Comparison of ENCODE assay signal across 8 cellular contexts in the genomic region with DNA sequence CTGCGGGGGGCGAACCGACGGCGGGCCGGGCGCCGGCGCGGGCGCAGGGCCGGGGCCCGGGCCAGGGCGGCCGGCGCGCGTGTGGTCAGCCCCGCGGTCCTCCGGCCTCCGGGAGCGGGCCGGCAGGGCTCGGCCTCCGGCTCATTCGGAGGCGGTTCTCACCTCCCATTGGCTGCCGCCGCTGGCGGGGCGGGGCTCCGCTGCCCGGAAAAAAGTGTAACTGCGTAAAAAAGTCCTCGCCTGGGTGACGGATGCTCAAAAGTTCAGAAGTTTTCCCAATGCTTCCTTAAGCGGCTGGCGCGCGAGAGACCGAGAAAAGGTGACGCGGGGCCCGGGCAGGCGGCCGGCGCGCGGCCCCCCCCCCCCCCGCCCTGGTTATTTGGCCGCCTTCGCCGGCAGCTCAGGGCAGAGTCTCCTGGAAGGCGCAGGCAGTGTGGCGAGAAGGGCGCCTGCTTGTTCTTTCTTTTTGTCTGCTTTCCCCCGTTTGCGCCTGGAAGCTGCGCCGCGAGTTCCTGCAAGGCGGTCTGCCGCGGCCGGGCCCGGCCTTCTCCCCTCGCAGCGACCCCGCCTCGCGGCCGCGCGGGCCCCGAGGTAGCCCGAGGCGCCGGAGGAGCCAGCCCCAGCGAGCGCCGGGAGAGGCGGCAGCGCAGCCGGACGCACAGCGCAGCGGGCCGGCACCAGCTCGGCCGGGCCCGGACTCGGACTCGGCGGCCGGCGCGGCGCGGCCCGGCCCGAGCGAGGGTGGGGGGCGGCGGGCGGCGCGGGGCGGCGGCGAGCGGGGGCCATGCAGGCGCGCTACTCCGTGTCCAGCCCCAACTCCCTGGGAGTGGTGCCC. TPM values are rescaled to one million over a fixed set of nuclear protein-coding genes. Genes with fewer than 3 reads are reported as not detected.
DNase-seq lines count a peak whose midpoint lies in the region; ATAC-seq, FAIRE-seq and TF ChIP-seq lines count a peak whose summit lies in the region.

Gene FOXC1 (plus strand): TSS at position 254 of the 835 bp plus-strand sequence. CDS start 531 bp downstream, at position 785.

- ATAC-seq in A549 (peak; percentile 69 to 89), HG02678 (IDR thresholded peaks at IDR 0.05; ENCODE audit: unreplicated experiment) (peak; percentile 58), Right ventricle myocardium inferior (peak; percentile 95), GM19395 (IDR thresholded peaks at IDR 0.05; ENCODE audit: unreplicated experiment) (no peak)
- peak; percentile 39 for ATAC-seq in activated naive CD8-positive, alpha-beta T cell treated with anti-CD3 and anti-CD28 coated beads, Interleukin-2, amount 50 U/mL, for 24 hours

- FAIRE-seq in A549 (lab: Jason Lieb, UNC): no peak
- peak; percentile 36 for FAIRE-seq in G401.6 (lab: Jason Lieb, UNC)

- TF ChIP-seq EP300 in A549 (IDR thresholded peaks at IDR 0.05): no peak
- TF ChIP-seq EP300 in ovary (IDR thresholded peaks at IDR 0.05): no peak

- TF ChIP-seq POLR2A in A549 (IDR thresholded peaks at IDR 0.05; ENCODE audit: low read length) (peak; percentile 55), ovary (IDR thresholded peaks at IDR 0.05) (no peak)

- peaks cover 57% of the 10 kb centered on the region for H3K4me1 Mint-ChIP-seq in activated naive CD8-positive, alpha-beta T cell treated with anti-CD3 and anti-CD28 coated beads, Interleukin-2, amount 50 U/mL, for 24 hours

- H3K27ac ChIP-seq in A549 (peak within 1 kb of the TSS; percentile 88 to 99), ovary (peak within 1 kb of the TSS; percentile 90 to 92)

- H3K9me3 Mint-ChIP-seq in activated naive CD8-positive, alpha-beta T cell treated with anti-CD3 and anti-CD28 coated beads, Interleukin-2, amount 50 U/mL, for 24 hours: no peaks in the 10 kb centered on the region

- intact Hi-C loops in Right ventricle myocardium inferior (cut with DNase I) (loop anchor here (1.0 to 10.0 kb wide), 2 partner anchors 205 to 494 kb away; no protein-coding TSS in a partner anchor), ovary (cut with DNase I) (loop anchor here in 3 of 4 donors (2.0 to 10.0 kb wide), 7 partner anchors 225 to 1155 kb away; partner anchors contain the start of gene WRNIP1 (in 1 of the 3))

- CTCF ChIA-PET in A549 (lab: Yijun Ruan, JAX): interaction anchor here (1.1 to 2.7 kb wide), 7 partner anchors 11 to 1024 kb away, joined by 3 to 12 read pairs (median 9); no protein-coding TSS in a partner anchor

- WGBS in A549 (ENCODE audit: missing lambda C conversion rate): 3% methylated on average over 6 of the region's 115 CpGs
- WGBS in ovary, 3 donors: 0 to 1% (median 1%) methylated on average over 29 to 105 of the region's 115 CpGs

- no peak within 1 kb of the TSS for H3K27ac Mint-ChIP-seq in activated naive CD8-positive, alpha-beta T cell treated with anti-CD3 and anti-CD28 coated beads, Interleukin-2, amount 50 U/mL, for 24 hours

- H3K4me3 ChIP-seq in A549 (peak within 1 kb of the TSS; percentile 83), ovary (peak within 1 kb of the TSS; percentile 57)

- TF ChIP-seq RAD21 in A549 (conservative IDR thresholded peaks at IDR 0.05 in 1 of 2, IDR thresholded peaks at IDR 0.05 in 1 of 2): no peak

- peaks cover 4% of the 10 kb centered on the region for H3K36me3 Mint-ChIP-seq in activated naive CD8-positive, alpha-beta T cell treated with anti-CD3 and anti-CD28 coated beads, Interleukin-2, amount 50 U/mL, for 24 hours (ENCODE audit: low read depth)

- POLR2A ChIA-PET in A549 (lab: Yijun Ruan, JAX): interaction anchor here (0.6 to 1.8 kb wide), 6 partner anchors 15 to 1025 kb away, joined by 3 to 10 read pairs (median 4); no protein-coding TSS in a partner anchor

- H3K4me3 Mint-ChIP-seq in activated naive CD8-positive, alpha-beta T cell treated with anti-CD3 and anti-CD28 coated beads, Interleukin-2, amount 50 U/mL, for 24 hours: peak within 1 kb of the TSS; percentile 70

- H3K27me3 ChIP-seq in ovary: peaks cover 5% of the 10 kb centered on the region

- H3K36me3 ChIP-seq in ovary: no peaks in the 10 kb centered on the region

- DNase-seq in A549 (ENCODE audit: low read depth in 1 of 2, low spot score in 1 of 2) (peak; percentile 86 to 90), NCI-H748 (lab: John Stamatoyannopoulos, UW; ENCODE audit: unreplicated experiment) (peak; percentile 81), Right ventricle myocardium inferior (ENCODE audit: missing footprints) (peak; percentile 92), ovary (peak; percentile 82 to 94 (median 92))
- DNase-seq in activated naive CD8-positive, alpha-beta T cell treated with anti-CD3 and anti-CD28 coated beads, Interleukin-2, amount 50 U/mL, for 24 hours: no peak

- peak within 1 kb of the TSS; percentile 99 for H3K4me2 ChIP-seq in A549

- H3K9me3 ChIP-seq in A549 (no peaks in the 10 kb centered on the region), ovary (no peaks in the 10 kb centered on the region)

- peaks cover 64% of the 10 kb centered on the region for H3K27me3 Mint-ChIP-seq in activated naive CD8-positive, alpha-beta T cell treated with anti-CD3 and anti-CD28 coated beads, Interleukin-2, amount 50 U/mL, for 24 hours

- H3K4me1 ChIP-seq in A549 (peaks cover 13% of the 10 kb centered on the region; the same call in 2 of the 3 replicates), ovary (ENCODE audit: insufficient read depth) (peaks cover 7% of the 10 kb centered on the region)

- TF ChIP-seq CTCF in A549 (IDR thresholded peaks at IDR 0.05) (no peak), ovary (IDR thresholded peaks at IDR 0.05) (no peak)

TF ChIP-seq in A549, 52 proteins besides CTCF, POLR2A, EP300 and RAD21:
- peak; percentile 58; the same call in 1 of the 3 replicates for TF ChIP-seq BCL3 (IDR thresholded peaks at IDR 0.05)
- TF ChIP-seq, protein P1, sequence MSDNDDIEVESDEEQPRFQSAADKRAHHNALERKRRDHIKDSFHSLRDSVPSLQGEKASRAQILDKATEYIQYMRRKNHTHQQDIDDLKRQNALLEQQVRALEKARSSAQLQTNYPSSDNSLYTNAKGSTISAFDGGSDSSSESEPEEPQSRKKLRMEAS (IDR thresholded peaks at IDR 0.05): peak; percentile 51; the same call in 1 of the 2 replicates
- peak; percentile 33 to 42; a peak in 1 of 5 replicates for TF ChIP-seq JUN (IDR thresholded peaks at IDR 0.05)
- no peak for TF ChIP-seq ZSCAN20 (CRISPR knock-in tag; IDR thresholded peaks at IDR 0.05)
- TF ChIP-seq, protein P2, sequence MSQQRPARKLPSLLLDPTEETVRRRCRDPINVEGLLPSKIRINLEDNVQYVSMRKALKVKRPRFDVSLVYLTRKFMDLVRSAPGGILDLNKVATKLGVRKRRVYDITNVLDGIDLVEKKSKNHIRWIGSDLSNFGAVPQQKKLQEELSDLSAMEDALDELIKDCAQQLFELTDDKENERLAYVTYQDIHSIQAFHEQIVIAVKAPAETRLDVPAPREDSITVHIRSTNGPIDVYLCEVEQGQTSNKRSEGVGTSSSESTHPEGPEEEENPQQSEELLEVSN (IDR thresholded peaks at IDR 0.05; ENCODE audit: borderline replicate concordance, low read depth): peak; percentile 20; the same call in 1 of the 2 replicates

RNA-seq across cellular contexts. Expression of gene FOXC1, which starts in this region (rescaled TPM):
- polyA plus RNA-seq in A549 (2011; rRNA removed) (3.7 and 4.7 TPM in 2 replicates), A549 (2017; fragmentation: RNase III; extraction: RNeasy Plus Mini Kit Qiagen cat#74134 plus additional on column Dnase treatment) (3.0 to 3.4 TPM (median 3.3 TPM) in 3 replicates), ovary (10 to 100 TPM in 1 of 2 donors, 1 to 10 TPM in 1; 6.5 to 21.2 TPM)
- polyA plus RNA-seq in A549 (2012; cell fraction: cytosol; rRNA removed): 2.7 and 3.8 TPM in 2 replicates
- polyA plus RNA-seq in A549 (2012; cell fraction: nucleus; rRNA removed): 3.3 and 5.3 TPM in 2 replicates
- polyA minus RNA-seq in A549 (2011; rRNA and poly(A)+ RNA removed): 1.6 and 2.7 TPM in 2 replicates
- total RNA-seq in Right ventricle myocardium inferior (2.7 TPM), ovary (10 to 100 TPM in 1 of 7 donors, 1 to 10 TPM in 6; 4.3 to 15.9 (median 5.8) TPM)
